Comparison of ENCODE assay signal across 13 cellular contexts in the genomic region with DNA sequence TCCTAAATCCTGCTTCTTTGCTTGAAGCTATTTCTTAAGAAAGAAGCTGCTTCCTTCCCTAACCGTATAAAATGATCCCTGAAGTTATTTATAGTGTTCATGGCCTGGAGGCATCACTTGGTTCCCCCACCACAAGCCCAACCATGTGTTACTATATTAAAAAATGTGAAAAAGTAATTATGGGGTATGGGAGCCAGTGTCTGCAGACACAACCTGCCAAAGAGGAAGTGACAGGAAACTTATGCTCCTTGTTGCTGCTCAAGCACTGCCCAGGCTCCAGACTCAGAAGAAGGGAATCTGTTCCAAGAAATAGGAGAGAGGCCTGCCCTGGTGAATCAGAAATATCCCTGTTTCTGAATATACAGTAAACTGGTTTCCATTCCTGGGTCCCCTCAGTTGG.
DNase-seq lines count a peak whose midpoint lies in the region; ATAC-seq and TF ChIP-seq lines count a peak whose summit lies in the region.
"Had no signal": no experiment of that assay in that cellular context is flagged by ENCODE, and none has a peak within 500 bp of the region (broad histone marks: within the 10 kb centered on the region; RNA-seq: fewer than 3 reads in every experiment).

No MANE protein-coding gene starts in this region.

- H3K27ac ChIP-seq in breast epithelium (peak overlapping the region; percentile 30 to 41), hepatocyte (no peak overlapping the region), tibial artery (peak overlapping the region; percentile 58 to 65)
- H3K27ac ChIP-seq: KMS-11, testis had no signal

- H3K9me2 ChIP-seq in hepatocyte (replicated peaks; ENCODE audit: insufficient read depth) = no peaks in the 10 kb centered on the region

- H3K27me3 ChIP-seq in MG63 (no peaks in the 10 kb centered on the region), breast epithelium (no peaks in the 10 kb centered on the region), hepatocyte (no peaks in the 10 kb centered on the region), tibial artery (no peaks in the 10 kb centered on the region)
- H3K27me3 ChIP-seq: testis had no signal

- no peaks in the 10 kb centered on the region for H3K79me2 ChIP-seq in hepatocyte

- peaks cover 2% of the 10 kb centered on the region for H3K36me3 Mint-ChIP-seq in T-helper 17 cell (ENCODE audit: low read depth)
- no peaks in the 10 kb centered on the region for H3K36me3 Mint-ChIP-seq in WTC11

- no peak overlapping the region for H3K4me3 Mint-ChIP-seq in T-helper 17 cell
- H3K4me3 Mint-ChIP-seq in WTC11 = no peak overlapping the region

- WGBS in hepatocyte (ENCODE audit: low lambda C conversion rate, missing lambda C conversion rate) = 64% methylated on average over 1 of the region's 1 CpG

- H3K27me3 Mint-ChIP-seq in T-helper 17 cell (peaks cover 70% of the 10 kb centered on the region), WTC11 (ENCODE audit: low read depth) (no peaks in the 10 kb centered on the region)

- intact Hi-C loops in breast epithelium (cut with DNase I; ENCODE audit: low total_unique reads) (no loop called here), tibial artery (cut with DNase I; ENCODE audit: low total_unique reads) (no loop called here)

- H3K9me3 ChIP-seq in MG63 = no peaks in the 10 kb centered on the region
- H3K9me3 ChIP-seq in breast epithelium = no peaks in the 10 kb centered on the region
- no peaks in the 10 kb centered on the region for H3K9me3 ChIP-seq in hepatocyte (ENCODE audit: low read depth)
- H3K9me3 ChIP-seq in tibial artery = no peaks in the 10 kb centered on the region
- H3K9me3 ChIP-seq in T-helper 17 cell (ENCODE audit: control insufficient read depth, low read length, poor library complexity, severe bottlenecking) = no peaks in the 10 kb centered on the region
- H3K9me3 ChIP-seq: testis had no signal

- CTCF ChIA-PET in WTC11 (lab: Charles Lee) = interaction anchor here (0.6 to 6.6 kb wide), 9 partner anchors 13 to 634 kb away, joined by 3 to 54 read pairs (median 11); partner anchors contain the start of gene BMP4

- H3K4me2 ChIP-seq in hepatocyte = no peak overlapping the region
- H3K4me2 ChIP-seq: KMS-11 had no signal

- H2AFZ ChIP-seq in hepatocyte = no peak overlapping the region

- H3K9me3 Mint-ChIP-seq in WTC11 = no peaks in the 10 kb centered on the region

- POLR2A ChIA-PET in WTC11 (lab: Charles Lee) = no interaction called here

- peaks cover 4% of the 10 kb centered on the region for H3K4me1 Mint-ChIP-seq in T-helper 17 cell
- no peaks in the 10 kb centered on the region for H3K4me1 Mint-ChIP-seq in WTC11

- H3K27ac Mint-ChIP-seq in T-helper 17 cell (no peak overlapping the region), WTC11 (no peak overlapping the region)

- H3K36me3 ChIP-seq in MG63 = no peaks in the 10 kb centered on the region
- H3K36me3 ChIP-seq in breast epithelium = no peaks in the 10 kb centered on the region
- H3K36me3 ChIP-seq in hepatocyte (replicated peaks; ENCODE audit: insufficient read depth, low read depth) = no peaks in the 10 kb centered on the region
- no peaks in the 10 kb centered on the region for H3K36me3 ChIP-seq in tibial artery

- no peaks in the 10 kb centered on the region for H3K4me1 ChIP-seq in breast epithelium
- H3K4me1 ChIP-seq in hepatocyte (ENCODE audit: insufficient read depth) = peaks cover 28% of the 10 kb centered on the region
- peaks cover 0 to 40% (median 28%) of the 10 kb centered on the region in 4 donors for H3K4me1 ChIP-seq in tibial artery

- no peaks in the 10 kb centered on the region for H4K20me1 ChIP-seq in hepatocyte (ENCODE audit: insufficient read depth, poor library complexity, severe bottlenecking)

- TF ChIP-seq CTCF in breast epithelium (IDR thresholded peaks at IDR 0.05) = no peak
- no peak for TF ChIP-seq CTCF in hepatocyte (IDR thresholded peaks at IDR 0.05; ENCODE audit: poor library complexity)
- no peak for TF ChIP-seq CTCF in tibial artery (IDR thresholded peaks at IDR 0.05)
- no peak for TF ChIP-seq CTCF in WTC11 (IDR thresholded peaks at IDR 0.05)

- DNase-seq in MG63 (peak; percentile 15), breast epithelium (ENCODE audit: low spot score in 2 of 2) (no peak), hepatocyte (ENCODE audit: low spot score) (peak; percentile 7), tibial artery (no peak), T-helper 17 cell (no peak), WTC11 (ENCODE audit: low spot score) (no peak), NK-92 (lab: John Stamatoyannopoulos, UW; ENCODE audit: unreplicated experiment) (no peak)
- DNase-seq: effector CD4-positive, alpha-beta T cell; hippocampal formation; retina; SHP77; testis had no signal

- ATAC-seq in T-helper 17 cell (no peak), WTC11 (no peak)

- H3K4me3 ChIP-seq in MG63 (no peak overlapping the region), breast epithelium (no peak overlapping the region), hepatocyte (no peak overlapping the region), tibial artery (no peak overlapping the region)
- H3K4me3 ChIP-seq: testis had no signal

- no peak for TF ChIP-seq POLR2A in breast epithelium (IDR thresholded peaks at IDR 0.05)

TF ChIP-seq in WTC11, 78 proteins besides CTCF, POLR2A, EP300 and RAD21 (continues in another document):
- TF ChIP-seq HMGXB4 (CRISPR knock-in tag; IDR thresholded peaks at IDR 0.05) (no peak), ZBTB21 (CRISPR knock-in tag; IDR thresholded peaks at IDR 0.05; ENCODE audit: borderline replicate concordance) (no peak), HMGA2 (CRISPR knock-in tag; IDR thresholded peaks at IDR 0.05) (no peak), E2F1 (CRISPR knock-in tag; IDR thresholded peaks at IDR 0.05) (no peak), NR3C1 (CRISPR knock-in tag; conservative IDR thresholded peaks at IDR 0.05; ENCODE audit: low read depth) (no peak), ZMAT4 (CRISPR knock-in tag; IDR thresholded peaks at IDR 0.05) (no peak), NR1H2 (CRISPR knock-in tag; IDR thresholded peaks at IDR 0.05) (no peak), TEAD4 (CRISPR knock-in tag; IDR thresholded peaks at IDR 0.05) (no peak), GABPB1 (CRISPR knock-in tag; IDR thresholded peaks at IDR 0.05) (no peak), ZNF396 (CRISPR knock-in tag; IDR thresholded peaks at IDR 0.05; ENCODE audit: borderline replicate concordance) (no peak), TP53 (CRISPR knock-in tag; IDR thresholded peaks at IDR 0.05) (no peak)
- TF ChIP-seq, protein P1, sequence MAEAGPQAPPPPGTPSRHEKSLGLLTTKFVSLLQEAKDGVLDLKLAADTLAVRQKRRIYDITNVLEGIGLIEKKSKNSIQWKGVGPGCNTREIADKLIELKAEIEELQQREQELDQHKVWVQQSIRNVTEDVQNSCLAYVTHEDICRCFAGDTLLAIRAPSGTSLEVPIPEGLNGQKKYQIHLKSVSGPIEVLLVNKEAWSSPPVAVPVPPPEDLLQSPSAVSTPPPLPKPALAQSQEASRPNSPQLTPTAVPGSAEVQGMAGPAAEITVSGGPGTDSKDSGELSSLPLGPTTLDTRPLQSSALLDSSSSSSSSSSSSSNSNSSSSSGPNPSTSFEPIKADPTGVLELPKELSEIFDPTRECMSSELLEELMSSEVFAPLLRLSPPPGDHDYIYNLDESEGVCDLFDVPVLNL (CRISPR knock-in tag; IDR thresholded peaks at IDR 0.05; ENCODE audit: borderline replicate concordance, low read depth) = no peak
- TF ChIP-seq, protein P2, sequence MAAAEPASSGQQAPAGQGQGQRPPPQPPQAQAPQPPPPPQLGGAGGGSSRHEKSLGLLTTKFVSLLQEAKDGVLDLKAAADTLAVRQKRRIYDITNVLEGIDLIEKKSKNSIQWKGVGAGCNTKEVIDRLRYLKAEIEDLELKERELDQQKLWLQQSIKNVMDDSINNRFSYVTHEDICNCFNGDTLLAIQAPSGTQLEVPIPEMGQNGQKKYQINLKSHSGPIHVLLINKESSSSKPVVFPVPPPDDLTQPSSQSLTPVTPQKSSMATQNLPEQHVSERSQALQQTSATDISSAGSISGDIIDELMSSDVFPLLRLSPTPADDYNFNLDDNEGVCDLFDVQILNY (CRISPR knock-in tag; IDR thresholded peaks at IDR 0.05) = no peak

Comparison
In these comparisons a context has a peak if more than half of its experiments do, and no peak if none do; other contexts are left out.
1. DNase-seq: peak in MG63 (single experiment) and hepatocyte (single experiment); none in breast epithelium (0 of 2), tibial artery (0 of 2), T-helper 17 cell (0 of 3), WTC11 (single experiment) and NK-92 (single experiment).